2 cellular contexts compared by ENCODE assay signal in the genomic region with DNA sequence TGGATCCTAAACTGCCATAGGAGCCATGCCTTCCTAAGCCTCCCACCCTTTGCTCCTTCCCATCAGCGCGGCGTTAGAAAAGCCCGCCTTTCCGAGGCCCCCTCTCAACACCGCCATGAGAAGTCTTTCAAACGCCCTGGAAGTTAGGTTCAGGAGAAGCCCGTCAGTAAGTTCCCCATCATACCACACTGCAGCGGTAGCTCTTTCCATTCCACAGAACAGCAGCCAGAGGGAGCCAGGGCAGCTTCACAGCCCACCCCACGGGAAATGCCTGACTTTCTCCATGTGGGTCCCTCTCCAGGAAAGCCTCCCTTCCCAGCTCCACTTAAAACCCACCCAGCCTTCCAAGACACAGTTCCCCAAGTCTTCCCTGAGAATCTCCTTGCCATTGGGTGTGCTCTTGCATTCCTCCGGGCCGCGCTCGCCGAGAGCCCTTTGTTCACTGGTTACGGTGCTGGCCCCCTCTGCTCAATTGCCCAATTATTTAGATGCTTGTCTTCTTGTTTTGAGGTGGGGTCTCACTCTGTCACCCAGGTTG.
TF ChIP-seq lines count a peak whose summit lies in the region.

No MANE protein-coding gene starts in this region.

TF ChIP-seq in GM23338, 12 proteins besides CTCF, POLR2A, EP300 and RAD21 (continued from another document):
- TF ChIP-seq, protein P1, sequence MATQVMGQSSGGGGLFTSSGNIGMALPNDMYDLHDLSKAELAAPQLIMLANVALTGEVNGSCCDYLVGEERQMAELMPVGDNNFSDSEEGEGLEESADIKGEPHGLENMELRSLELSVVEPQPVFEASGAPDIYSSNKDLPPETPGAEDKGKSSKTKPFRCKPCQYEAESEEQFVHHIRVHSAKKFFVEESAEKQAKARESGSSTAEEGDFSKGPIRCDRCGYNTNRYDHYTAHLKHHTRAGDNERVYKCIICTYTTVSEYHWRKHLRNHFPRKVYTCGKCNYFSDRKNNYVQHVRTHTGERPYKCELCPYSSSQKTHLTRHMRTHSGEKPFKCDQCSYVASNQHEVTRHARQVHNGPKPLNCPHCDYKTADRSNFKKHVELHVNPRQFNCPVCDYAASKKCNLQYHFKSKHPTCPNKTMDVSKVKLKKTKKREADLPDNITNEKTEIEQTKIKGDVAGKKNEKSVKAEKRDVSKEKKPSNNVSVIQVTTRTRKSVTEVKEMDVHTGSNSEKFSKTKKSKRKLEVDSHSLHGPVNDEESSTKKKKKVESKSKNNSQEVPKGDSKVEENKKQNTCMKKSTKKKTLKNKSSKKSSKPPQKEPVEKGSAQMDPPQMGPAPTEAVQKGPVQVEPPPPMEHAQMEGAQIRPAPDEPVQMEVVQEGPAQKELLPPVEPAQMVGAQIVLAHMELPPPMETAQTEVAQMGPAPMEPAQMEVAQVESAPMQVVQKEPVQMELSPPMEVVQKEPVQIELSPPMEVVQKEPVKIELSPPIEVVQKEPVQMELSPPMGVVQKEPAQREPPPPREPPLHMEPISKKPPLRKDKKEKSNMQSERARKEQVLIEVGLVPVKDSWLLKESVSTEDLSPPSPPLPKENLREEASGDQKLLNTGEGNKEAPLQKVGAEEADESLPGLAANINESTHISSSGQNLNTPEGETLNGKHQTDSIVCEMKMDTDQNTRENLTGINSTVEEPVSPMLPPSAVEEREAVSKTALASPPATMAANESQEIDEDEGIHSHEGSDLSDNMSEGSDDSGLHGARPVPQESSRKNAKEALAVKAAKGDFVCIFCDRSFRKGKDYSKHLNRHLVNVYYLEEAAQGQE (IDR thresholded peaks at IDR 0.05; ENCODE audit: unreplicated experiment), result no peak

TF ChIP-seq in WTC11, 78 proteins besides CTCF, POLR2A, EP300 and RAD21 (continued from another document):
- TF ChIP-seq, protein P2, sequence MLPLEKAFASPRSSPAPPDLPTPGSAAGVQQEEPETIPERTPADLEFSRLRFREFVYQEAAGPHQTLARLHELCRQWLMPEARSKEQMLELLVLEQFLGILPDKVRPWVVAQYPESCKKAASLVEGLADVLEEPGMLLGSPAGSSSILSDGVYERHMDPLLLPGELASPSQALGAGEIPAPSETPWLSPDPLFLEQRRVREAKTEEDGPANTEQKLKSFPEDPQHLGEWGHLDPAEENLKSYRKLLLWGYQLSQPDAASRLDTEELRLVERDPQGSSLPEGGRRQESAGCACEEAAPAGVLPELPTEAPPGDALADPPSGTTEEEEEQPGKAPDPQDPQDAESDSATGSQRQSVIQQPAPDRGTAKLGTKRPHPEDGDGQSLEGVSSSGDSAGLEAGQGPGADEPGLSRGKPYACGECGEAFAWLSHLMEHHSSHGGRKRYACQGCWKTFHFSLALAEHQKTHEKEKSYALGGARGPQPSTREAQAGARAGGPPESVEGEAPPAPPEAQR (CRISPR knock-in tag; IDR thresholded peaks at IDR 0.05), result no peak
- TF ChIP-seq NFATC4 (CRISPR knock-in tag; IDR thresholded peaks at IDR 0.05) (no peak), RELA (CRISPR knock-in tag; IDR thresholded peaks at IDR 0.05; ENCODE audit: borderline replicate concordance) (no peak), SP1 (CRISPR knock-in tag; conservative IDR thresholded peaks at IDR 0.05) (no peak), RORB (CRISPR knock-in tag; IDR thresholded peaks at IDR 0.05) (no peak), ERG (CRISPR knock-in tag; IDR thresholded peaks at IDR 0.05) (no peak)
- TF ChIP-seq, protein P3, sequence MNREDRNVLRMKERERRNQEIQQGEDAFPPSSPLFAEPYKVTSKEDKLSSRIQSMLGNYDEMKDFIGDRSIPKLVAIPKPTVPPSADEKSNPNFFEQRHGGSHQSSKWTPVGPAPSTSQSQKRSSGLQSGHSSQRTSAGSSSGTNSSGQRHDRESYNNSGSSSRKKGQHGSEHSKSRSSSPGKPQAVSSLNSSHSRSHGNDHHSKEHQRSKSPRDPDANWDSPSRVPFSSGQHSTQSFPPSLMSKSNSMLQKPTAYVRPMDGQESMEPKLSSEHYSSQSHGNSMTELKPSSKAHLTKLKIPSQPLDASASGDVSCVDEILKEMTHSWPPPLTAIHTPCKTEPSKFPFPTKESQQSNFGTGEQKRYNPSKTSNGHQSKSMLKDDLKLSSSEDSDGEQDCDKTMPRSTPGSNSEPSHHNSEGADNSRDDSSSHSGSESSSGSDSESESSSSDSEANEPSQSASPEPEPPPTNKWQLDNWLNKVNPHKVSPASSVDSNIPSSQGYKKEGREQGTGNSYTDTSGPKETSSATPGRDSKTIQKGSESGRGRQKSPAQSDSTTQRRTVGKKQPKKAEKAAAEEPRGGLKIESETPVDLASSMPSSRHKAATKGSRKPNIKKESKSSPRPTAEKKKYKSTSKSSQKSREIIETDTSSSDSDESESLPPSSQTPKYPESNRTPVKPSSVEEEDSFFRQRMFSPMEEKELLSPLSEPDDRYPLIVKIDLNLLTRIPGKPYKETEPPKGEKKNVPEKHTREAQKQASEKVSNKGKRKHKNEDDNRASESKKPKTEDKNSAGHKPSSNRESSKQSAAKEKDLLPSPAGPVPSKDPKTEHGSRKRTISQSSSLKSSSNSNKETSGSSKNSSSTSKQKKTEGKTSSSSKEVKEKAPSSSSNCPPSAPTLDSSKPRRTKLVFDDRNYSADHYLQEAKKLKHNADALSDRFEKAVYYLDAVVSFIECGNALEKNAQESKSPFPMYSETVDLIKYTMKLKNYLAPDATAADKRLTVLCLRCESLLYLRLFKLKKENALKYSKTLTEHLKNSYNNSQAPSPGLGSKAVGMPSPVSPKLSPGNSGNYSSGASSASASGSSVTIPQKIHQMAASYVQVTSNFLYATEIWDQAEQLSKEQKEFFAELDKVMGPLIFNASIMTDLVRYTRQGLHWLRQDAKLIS (CRISPR knock-in tag; IDR thresholded peaks at IDR 0.05; ENCODE audit: borderline replicate concordance), result no peak
- TF ChIP-seq, protein P4, sequence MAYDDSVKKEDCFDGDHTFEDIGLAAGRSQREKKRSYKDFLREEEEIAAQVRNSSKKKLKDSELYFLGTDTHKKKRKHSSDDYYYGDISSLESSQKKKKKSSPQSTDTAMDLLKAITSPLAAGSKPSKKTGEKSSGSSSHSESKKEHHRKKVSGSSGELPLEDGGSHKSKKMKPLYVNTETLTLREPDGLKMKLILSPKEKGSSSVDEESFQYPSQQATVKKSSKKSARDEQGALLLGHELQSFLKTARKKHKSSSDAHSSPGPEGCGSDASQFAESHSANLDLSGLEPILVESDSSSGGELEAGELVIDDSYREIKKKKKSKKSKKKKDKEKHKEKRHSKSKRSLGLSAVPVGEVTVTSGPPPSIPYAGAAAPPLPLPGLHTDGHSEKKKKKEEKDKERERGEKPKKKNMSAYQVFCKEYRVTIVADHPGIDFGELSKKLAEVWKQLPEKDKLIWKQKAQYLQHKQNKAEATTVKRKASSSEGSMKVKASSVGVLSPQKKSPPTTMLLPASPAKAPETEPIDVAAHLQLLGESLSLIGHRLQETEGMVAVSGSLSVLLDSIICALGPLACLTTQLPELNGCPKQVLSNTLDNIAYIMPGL (CRISPR knock-in tag; IDR thresholded peaks at IDR 0.05), result no peak
- TF ChIP-seq, protein P5, sequence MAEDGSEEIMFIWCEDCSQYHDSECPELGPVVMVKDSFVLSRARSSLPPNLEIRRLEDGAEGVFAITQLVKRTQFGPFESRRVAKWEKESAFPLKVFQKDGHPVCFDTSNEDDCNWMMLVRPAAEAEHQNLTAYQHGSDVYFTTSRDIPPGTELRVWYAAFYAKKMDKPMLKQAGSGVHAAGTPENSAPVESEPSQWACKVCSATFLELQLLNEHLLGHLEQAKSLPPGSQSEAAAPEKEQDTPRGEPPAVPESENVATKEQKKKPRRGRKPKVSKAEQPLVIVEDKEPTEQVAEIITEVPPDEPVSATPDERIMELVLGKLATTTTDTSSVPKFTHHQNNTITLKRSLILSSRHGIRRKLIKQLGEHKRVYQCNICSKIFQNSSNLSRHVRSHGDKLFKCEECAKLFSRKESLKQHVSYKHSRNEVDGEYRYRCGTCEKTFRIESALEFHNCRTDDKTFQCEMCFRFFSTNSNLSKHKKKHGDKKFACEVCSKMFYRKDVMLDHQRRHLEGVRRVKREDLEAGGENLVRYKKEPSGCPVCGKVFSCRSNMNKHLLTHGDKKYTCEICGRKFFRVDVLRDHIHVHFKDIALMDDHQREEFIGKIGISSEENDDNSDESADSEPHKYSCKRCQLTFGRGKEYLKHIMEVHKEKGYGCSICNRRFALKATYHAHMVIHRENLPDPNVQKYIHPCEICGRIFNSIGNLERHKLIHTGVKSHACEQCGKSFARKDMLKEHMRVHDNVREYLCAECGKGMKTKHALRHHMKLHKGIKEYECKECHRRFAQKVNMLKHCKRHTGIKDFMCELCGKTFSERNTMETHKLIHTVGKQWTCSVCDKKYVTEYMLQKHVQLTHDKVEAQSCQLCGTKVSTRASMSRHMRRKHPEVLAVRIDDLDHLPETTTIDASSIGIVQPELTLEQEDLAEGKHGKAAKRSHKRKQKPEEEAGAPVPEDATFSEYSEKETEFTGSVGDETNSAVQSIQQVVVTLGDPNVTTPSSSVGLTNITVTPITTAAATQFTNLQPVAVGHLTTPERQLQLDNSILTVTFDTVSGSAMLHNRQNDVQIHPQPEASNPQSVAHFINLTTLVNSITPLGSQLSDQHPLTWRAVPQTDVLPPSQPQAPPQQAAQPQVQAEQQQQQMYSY (CRISPR knock-in tag; IDR thresholded peaks at IDR 0.05), result no peak
TF ChIP-seq in WTC11: peak in this region for 0.
